Comparison of ENCODE assay signal across 8 cellular contexts in genomic region chr6:31114970-31115849, GRCh38. TPM values are rescaled to one million over a fixed set of nuclear protein-coding genes. Genes with fewer than 3 reads are reported as not detected.
DNase-seq lines count a peak whose midpoint lies in the region; ATAC-seq, FAIRE-seq and TF ChIP-seq lines count a peak whose summit lies in the region.

No MANE protein-coding gene starts in this region.

- no peak overlapping the region for H3K9ac ChIP-seq in GM12878 (ENCODE audit: control insufficient read depth, insufficient read depth, low read length)

- no peaks in the 10 kb centered on the region for H3K36me3 ChIP-seq in GM12878 (ENCODE audit: control insufficient read depth in 2 of 2, insufficient read depth in 2 of 2, low read length in 1 of 2)
- H3K36me3 ChIP-seq in kidney epithelial cell (ENCODE audit: control insufficient read depth, insufficient read depth, low read length) = no peaks in the 10 kb centered on the region
- H3K36me3 ChIP-seq in thyroid gland = no peaks in the 10 kb centered on the region

- no peak for TF ChIP-seq EP300 in GM12878 (IDR thresholded peaks at IDR 0.05; ENCODE audit: borderline replicate concordance in 1 of 2, control insufficient read depth in 1 of 2, low read depth in 2 of 2, low read length in 2 of 2)

- BruUV-seq in GM12878 (replicated peaks; lab: Mats Ljungman, UMichigan) = no TSS peak

- RAD21 ChIA-PET in GM12878 (lab: Charles Lee; ENCODE audit: unreplicated experiment) = interaction anchor here (0.6 to 1.0 kb wide), 2 partner anchors 12 to 202 kb away, joined by 3 read pairs; no protein-coding TSS in a partner anchor

- H2AFZ ChIP-seq in GM12878 (ENCODE audit: control insufficient read depth, low read depth, low read length) = no peak overlapping the region; the same call in 1 of the 2 replicates

- peaks cover 17% of the 10 kb centered on the region for H3K4me1 Mint-ChIP-seq in mesothelial cell of epicardium

- DNase-seq in HPDE6-E6E7 (ENCODE audit: extremely low spot score) (peak; percentile 64), GM12878 (ENCODE audit: low read depth, low spot score) (no peak), kidney epithelial cell (ENCODE audit: low read depth) (no peak), thyroid gland (no peak), mesothelial cell of epicardium (ENCODE audit: low spot score in 2 of 2, unreplicated experiment in 2 of 2) (no peak), NCI-H774 (lab: John Stamatoyannopoulos, UW) (no peak), NCI-H2227 (lab: John Stamatoyannopoulos, UW; ENCODE audit: unreplicated experiment) (no peak)

- POLR2A ChIA-PET in GM12878 (lab: Charles Lee) = no interaction called here

- H3K27ac ChIP-seq in GM12878 (ENCODE audit: control insufficient read depth, insufficient read depth) (no peak overlapping the region), thyroid gland (peak overlapping the region; percentile 65 to 82 (median 78))

- TF ChIP-seq CTCF in GM12878 (IDR thresholded peaks at IDR 0.05 in 2 of 3, conservative IDR thresholded peaks at IDR 0.05 in 1 of 3; ENCODE audit: control insufficient read depth in 2 of 3, extremely low read depth in 1 of 3, insufficient read depth in 1 of 3, low read depth in 3 of 3, low read length in 3 of 3) = 0 out of 6 replicates have a peak, but pooled peaks of 1 of the 3 experiments have one; percentile 15
- peak; percentile 53 for TF ChIP-seq CTCF in kidney epithelial cell (IDR thresholded peaks at IDR 0.05; ENCODE audit: insufficient read depth, low read length, poor library complexity, severe bottlenecking)
- peak in 2 of 6 experiments; percentile 9 to 15 for TF ChIP-seq CTCF in thyroid gland (IDR thresholded peaks at IDR 0.05)
- no peak for TF ChIP-seq CTCF in mesothelial cell of epicardium (IDR thresholded peaks at IDR 0.05; ENCODE audit: unreplicated experiment)

- H3K4me3 ChIP-seq in GM12878 (no peak overlapping the region), kidney epithelial cell (ENCODE audit: low read depth, low read length) (peak overlapping the region; percentile 10), thyroid gland (replicated peaks in 1 of 3) (peak overlapping the region in 1 of 3 donors; percentile 19)

- SMC1A ChIA-PET in GM12878 (lab: Charles Lee; ENCODE audit: uncharacterized antibody, unreplicated experiment) = interaction anchor here (1.0 kb wide), 2 partner anchors 17 to 28 kb away, joined by 3 to 5 read pairs; no protein-coding TSS in a partner anchor

- no peaks in the 10 kb centered on the region for H3K79me2 ChIP-seq in GM12878 (ENCODE audit: control insufficient read depth, insufficient read depth, low read length)

- in situ Hi-C loops in GM12878 (cut with MboI) = no loop called here

- H3K4me2 ChIP-seq in GM12878 (ENCODE audit: control insufficient read depth, insufficient read depth) = no peak overlapping the region

- H3K9me3 ChIP-seq in GM12878 (replicated peaks; ENCODE audit: control insufficient read depth, insufficient read depth, low read length) = no peaks in the 10 kb centered on the region
- no peaks in the 10 kb centered on the region for H3K9me3 ChIP-seq in thyroid gland

- ATAC-seq in GM12878 = peak; percentile 21; the same call in 2 of the 3 replicates
- no peak for ATAC-seq in GM18502 (IDR thresholded peaks at IDR 0.05; ENCODE audit: poor library complexity, unreplicated experiment)

- no peak overlapping the region for H3K4me3 Mint-ChIP-seq in mesothelial cell of epicardium

- no peak for TF ChIP-seq RAD21 in GM12878 (IDR thresholded peaks at IDR 0.05; ENCODE audit: insufficient read depth, low read depth, low read length)

- peaks cover 41% of the 10 kb centered on the region for H3K27me3 Mint-ChIP-seq in mesothelial cell of epicardium (ENCODE audit: low read depth)

- H3K27ac Mint-ChIP-seq in mesothelial cell of epicardium = no peak overlapping the region

- H3K4me1 ChIP-seq in GM12878 (ENCODE audit: control insufficient read depth, insufficient read depth, low read length) = no peaks in the 10 kb centered on the region
- peaks cover 16 to 42% of the 10 kb centered on the region in 2 donors for H3K4me1 ChIP-seq in thyroid gland

- FAIRE-seq in GM12878 (lab: Jason Lieb, UNC) = no peak

- CTCF ChIA-PET in GM12878 (lab: Yijun Ruan, JAX) = interaction anchor here (1.0 to 3.0 kb wide), 5 partner anchors 12 to 35 kb away, joined by 3 to 11 read pairs (median 3); no protein-coding TSS in a partner anchor

- no peaks in the 10 kb centered on the region for H3K9me3 Mint-ChIP-seq in mesothelial cell of epicardium

- H3K36me3 Mint-ChIP-seq in mesothelial cell of epicardium = no peaks in the 10 kb centered on the region

- 24% methylated on average over 9 of the region's 9 CpGs for WGBS in GM12878 (ENCODE audit: insufficient coverage, insufficient replicate concordance, low lambda C conversion rate, missing lambda C conversion rate)
- WGBS in thyroid gland, 2 donors = 70 to 78% methylated on average over 9 of the region's 9 CpGs

- no peaks in the 10 kb centered on the region for H4K20me1 ChIP-seq in GM12878 (ENCODE audit: control insufficient read depth, insufficient read depth)

- intact Hi-C loops in GM12878 (cut with micrococcal nuclease; ENCODE audit: unreplicated experiment) = no loop called here
- intact Hi-C loops in thyroid gland (cut with DNase I) = no loop called here

- no peak for TF ChIP-seq POLR2A in GM12878 (IDR thresholded peaks at IDR 0.05; ENCODE audit: low read depth, low read length)
- TF ChIP-seq POLR2A in thyroid gland (IDR thresholded peaks at IDR 0.05) = no peak

- H3K27me3 ChIP-seq in GM12878 (replicated peaks in 1 of 2; ENCODE audit: control insufficient read depth in 2 of 2, insufficient read depth in 2 of 2, low read length in 1 of 2) = peaks cover 3 to 4% of the 10 kb centered on the region in 2 experiments; a peak in 3 of 4 replicates
- no peaks in the 10 kb centered on the region for H3K27me3 ChIP-seq in kidney epithelial cell (ENCODE audit: control insufficient read depth, insufficient read depth, low read length)
- no peaks in the 10 kb centered on the region for H3K27me3 ChIP-seq in thyroid gland

RNA-seq across cellular contexts. Expression of gene PSORS1C1, which starts 0.6 kb away (rescaled TPM):
- not detected in 2 replicates for total RNA-seq in GM12878 (2013; cell fraction: nucleolus; rRNA removed)
- total RNA-seq in GM12878 (2014; rRNA removed) = not detected in 2 replicates
- total RNA-seq in GM12878 (2014; rRNA removed; fragmentation: Illumina TruSeq; extraction: Trizol) = not detected in 2 replicates
- 0.64 TPM in 1 of 2 replicates, not detected in the other for total RNA-seq in GM12878 (2021)
- polyA plus RNA-seq in GM12878 (2011; ENCODE audit: low read depth) = 1.9 TPM
- polyA plus RNA-seq in GM12878 (2011; rRNA removed) = 0.10 and 0.15 TPM in 2 replicates
- polyA plus RNA-seq in GM12878 (2011; cell fraction: cytosol; rRNA removed) = 0.22 TPM in 1 of 2 replicates, not detected in the other
- 0.44 and 0.87 TPM in 2 replicates for polyA plus RNA-seq in GM12878 (2011; cell fraction: nucleus; rRNA removed)
- polyA plus RNA-seq in GM12878 (2012) = 0.28 TPM in 1 of 2 replicates, not detected in the other
- polyA plus RNA-seq in GM12878 (2014; fragmentation: Illumina TruSeq; extraction: Trizol) = 0.57 TPM in 1 of 2 replicates, not detected in the other
- under 1 TPM; 0.13 to 0.20 TPM for polyA plus RNA-seq in GM12878 (2014; fragmentation: Nextera tagmentation; extraction: Ambion mirVana)
- not detected in 2 replicates for polyA plus RNA-seq in GM12878 (2014; rRNA removed)
- under 1 TPM in 1 of 2 experiments, not detected in 1; 1.00 TPM for polyA plus RNA-seq in GM12878 (2016; fragmentation: Nextera tagmentation; extraction: Ambion mirVana)
- polyA minus RNA-seq in GM12878 (2011; rRNA and poly(A)+ RNA removed) = not detected in 2 replicates
- polyA minus RNA-seq in GM12878 (2011; cell fraction: cytosol; rRNA and poly(A)+ RNA removed) = not detected in 2 replicates
- polyA minus RNA-seq in GM12878 (2011; cell fraction: nucleus; rRNA and poly(A)+ RNA removed) = 0.36 and 0.77 TPM in 2 replicates
- 0.38 and 0.48 TPM in 2 replicates for total RNA-seq in kidney epithelial cell
- total RNA-seq in thyroid gland = 1 to 10 TPM; 1.6 to 3.8 (median 2.4) TPM
- total RNA-seq in mesothelial cell of epicardium = 0.29 to 1.1 TPM (median 0.72 TPM) in 3 replicates

RNA-seq across cellular contexts. Expression of gene C6orf15, which starts 2.8 kb away (rescaled TPM):
- not detected in 2 replicates for total RNA-seq in GM12878 (2013; cell fraction: nucleolus; rRNA removed)
- total RNA-seq in GM12878 (2014; rRNA removed) = not detected in 2 replicates
- not detected in 2 replicates for total RNA-seq in GM12878 (2014; rRNA removed; fragmentation: Illumina TruSeq; extraction: Trizol)
- not detected in 2 replicates for total RNA-seq in GM12878 (2021)
- polyA plus RNA-seq in GM12878 (2011; ENCODE audit: low read depth) = not detected
- polyA plus RNA-seq in GM12878 (2011; rRNA removed) = not detected in 2 replicates
- polyA plus RNA-seq in GM12878 (2011; cell fraction: cytosol; rRNA removed) = not detected in 2 replicates
- not detected in 2 replicates for polyA plus RNA-seq in GM12878 (2011; cell fraction: nucleus; rRNA removed)
- polyA plus RNA-seq in GM12878 (2012) = not detected in 2 replicates
- not detected in 2 replicates for polyA plus RNA-seq in GM12878 (2014; fragmentation: Illumina TruSeq; extraction: Trizol)
- not detected for polyA plus RNA-seq in GM12878 (2014; fragmentation: Nextera tagmentation; extraction: Ambion mirVana)
- polyA plus RNA-seq in GM12878 (2014; rRNA removed) = not detected in 2 replicates
- not detected for polyA plus RNA-seq in GM12878 (2016; fragmentation: Nextera tagmentation; extraction: Ambion mirVana)
- not detected in 2 replicates for polyA minus RNA-seq in GM12878 (2011; rRNA and poly(A)+ RNA removed)
- not detected in 2 replicates for polyA minus RNA-seq in GM12878 (2011; cell fraction: cytosol; rRNA and poly(A)+ RNA removed)
- polyA minus RNA-seq in GM12878 (2011; cell fraction: nucleus; rRNA and poly(A)+ RNA removed) = not detected in 2 replicates
- total RNA-seq in kidney epithelial cell = 0.62 and 0.79 TPM in 2 replicates
- total RNA-seq in thyroid gland = not detected
- total RNA-seq in mesothelial cell of epicardium = not detected in 3 replicates

RNA-seq across cellular contexts. Expression of gene CDSN, which starts 5.0 kb away (rescaled TPM):
- not detected in 2 replicates for total RNA-seq in GM12878 (2013; cell fraction: nucleolus; rRNA removed)
- total RNA-seq in GM12878 (2014; rRNA removed) = not detected in 2 replicates
- total RNA-seq in GM12878 (2014; rRNA removed; fragmentation: Illumina TruSeq; extraction: Trizol) = not detected in 2 replicates
- total RNA-seq in GM12878 (2021) = not detected in 2 replicates
- not detected for polyA plus RNA-seq in GM12878 (2011; ENCODE audit: low read depth)
- polyA plus RNA-seq in GM12878 (2011; rRNA removed) = not detected in 2 replicates
- not detected in 2 replicates for polyA plus RNA-seq in GM12878 (2011; cell fraction: cytosol; rRNA removed)
- not detected in 2 replicates for polyA plus RNA-seq in GM12878 (2011; cell fraction: nucleus; rRNA removed)
- not detected in 2 replicates for polyA plus RNA-seq in GM12878 (2012)
- 0.01 TPM in 1 of 2 replicates, not detected in the other for polyA plus RNA-seq in GM12878 (2014; fragmentation: Illumina TruSeq; extraction: Trizol)
- polyA plus RNA-seq in GM12878 (2014; fragmentation: Nextera tagmentation; extraction: Ambion mirVana) = not detected
- not detected in 2 replicates for polyA plus RNA-seq in GM12878 (2014; rRNA removed)
- not detected for polyA plus RNA-seq in GM12878 (2016; fragmentation: Nextera tagmentation; extraction: Ambion mirVana)
- polyA minus RNA-seq in GM12878 (2011; rRNA and poly(A)+ RNA removed) = not detected in 2 replicates
- polyA minus RNA-seq in GM12878 (2011; cell fraction: cytosol; rRNA and poly(A)+ RNA removed) = not detected in 2 replicates
- not detected in 2 replicates for polyA minus RNA-seq in GM12878 (2011; cell fraction: nucleus; rRNA and poly(A)+ RNA removed)
- not detected in 2 replicates for total RNA-seq in kidney epithelial cell
- under 1 TPM in 1 of 4 donors, not detected in 3; 0.34 TPM for total RNA-seq in thyroid gland
- total RNA-seq in mesothelial cell of epicardium = not detected in 3 replicates

RNA-seq across cellular contexts. Expression of gene PSORS1C2, which starts 23.7 kb away (rescaled TPM):
- not detected in 2 replicates for total RNA-seq in GM12878 (2013; cell fraction: nucleolus; rRNA removed)
- not detected in 2 replicates for total RNA-seq in GM12878 (2014; rRNA removed)
- not detected in 2 replicates for total RNA-seq in GM12878 (2014; rRNA removed; fragmentation: Illumina TruSeq; extraction: Trizol)
- total RNA-seq in GM12878 (2021) = not detected in 2 replicates
- not detected for polyA plus RNA-seq in GM12878 (2011; ENCODE audit: low read depth)
- polyA plus RNA-seq in GM12878 (2011; rRNA removed) = not detected in 2 replicates
- not detected in 2 replicates for polyA plus RNA-seq in GM12878 (2011; cell fraction: cytosol; rRNA removed)
- polyA plus RNA-seq in GM12878 (2011; cell fraction: nucleus; rRNA removed) = not detected in 2 replicates
- not detected in 2 replicates for polyA plus RNA-seq in GM12878 (2012)
- polyA plus RNA-seq in GM12878 (2014; fragmentation: Illumina TruSeq; extraction: Trizol) = not detected in 2 replicates
- not detected for polyA plus RNA-seq in GM12878 (2014; fragmentation: Nextera tagmentation; extraction: Ambion mirVana)
- polyA plus RNA-seq in GM12878 (2014; rRNA removed) = not detected in 2 replicates
- not detected for polyA plus RNA-seq in GM12878 (2016; fragmentation: Nextera tagmentation; extraction: Ambion mirVana)
- polyA minus RNA-seq in GM12878 (2011; rRNA and poly(A)+ RNA removed) = not detected in 2 replicates
- not detected in 2 replicates for polyA minus RNA-seq in GM12878 (2011; cell fraction: cytosol; rRNA and poly(A)+ RNA removed)
- not detected in 2 replicates for polyA minus RNA-seq in GM12878 (2011; cell fraction: nucleus; rRNA and poly(A)+ RNA removed)
- not detected in 2 replicates for total RNA-seq in kidney epithelial cell
- total RNA-seq in thyroid gland = not detected
- not detected in 3 replicates for total RNA-seq in mesothelial cell of epicardium

RNA-seq across cellular contexts. Expression of gene CCHCR1, which starts 42.4 kb away (rescaled TPM):
- total RNA-seq in GM12878 (2013; cell fraction: nucleolus; rRNA removed) = 36.3 and 37.0 TPM in 2 replicates
- total RNA-seq in GM12878 (2014; rRNA removed) (26.7 and 30.2 TPM in 2 replicates), GM12878 (2014; rRNA removed; fragmentation: Illumina TruSeq; extraction: Trizol) (19.1 and 24.2 TPM in 2 replicates), GM12878 (2021) (35.0 and 36.8 TPM in 2 replicates), kidney epithelial cell (16.4 and 20.2 TPM in 2 replicates), thyroid gland (10 to 100 TPM; 15.8 to 20.0 (median 17.0) TPM), mesothelial cell of epicardium (33.9 to 36.6 TPM (median 34.5 TPM) in 3 replicates)
- polyA plus RNA-seq in GM12878 (2011; ENCODE audit: low read depth) = 14.4 TPM
- polyA plus RNA-seq in GM12878 (2011; rRNA removed) (9.4 and 15.3 TPM in 2 replicates), GM12878 (2014; fragmentation: Illumina TruSeq; extraction: Trizol) (21.7 and 22.6 TPM in 2 replicates), GM12878 (2014; fragmentation: Nextera tagmentation; extraction: Ambion mirVana) (1 to 10 TPM; 1.0 to 1.4 TPM), GM12878 (2014; rRNA removed) (34.9 and 35.2 TPM in 2 replicates), GM12878 (2016; fragmentation: Nextera tagmentation; extraction: Ambion mirVana) (10 to 100 TPM; 31.4 to 34.5 TPM)
- 14.0 and 18.4 TPM in 2 replicates for polyA plus RNA-seq in GM12878 (2011; cell fraction: cytosol; rRNA removed)
- polyA plus RNA-seq in GM12878 (2011; cell fraction: nucleus; rRNA removed) = 54.6 and 62.6 TPM in 2 replicates
- 24.4 and 26.6 TPM in 2 replicates for polyA plus RNA-seq in GM12878 (2012)
- polyA minus RNA-seq in GM12878 (2011; rRNA and poly(A)+ RNA removed) = 10.6 and 18.5 TPM in 2 replicates
- 5.0 and 5.2 TPM in 2 replicates for polyA minus RNA-seq in GM12878 (2011; cell fraction: cytosol; rRNA and poly(A)+ RNA removed)
- polyA minus RNA-seq in GM12878 (2011; cell fraction: nucleus; rRNA and poly(A)+ RNA removed) = 14.1 and 23.8 TPM in 2 replicates
